10 cellular contexts compared by ENCODE assay signal in the genomic region with DNA sequence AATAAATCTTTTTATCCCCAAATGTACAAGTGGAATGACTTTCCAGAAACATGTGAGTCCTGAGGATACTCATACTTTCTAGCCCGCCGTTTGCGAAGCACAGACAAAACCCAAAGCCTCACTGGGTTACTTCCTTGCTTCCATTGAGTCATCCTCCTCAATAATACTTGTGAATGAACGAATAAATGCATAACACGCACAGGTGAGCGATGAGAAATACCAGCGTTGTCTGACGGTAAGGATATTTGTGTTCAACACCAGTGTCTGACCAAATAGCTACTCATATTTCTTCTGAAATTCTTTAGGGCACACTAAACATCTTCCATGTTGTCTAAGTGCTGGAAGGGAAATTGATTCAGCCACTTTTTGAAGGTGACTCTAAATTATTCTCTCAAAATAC. TPM values are rescaled to one million over a fixed set of nuclear protein-coding genes. Genes with fewer than 3 reads are reported as not detected.
DNase-seq lines count a peak whose midpoint lies in the region; ATAC-seq and TF ChIP-seq lines count a peak whose summit lies in the region.
"Had no signal": no experiment of that assay in that cellular context is flagged by ENCODE, and none has a peak within 500 bp of the region (broad histone marks: within the 10 kb centered on the region; RNA-seq: fewer than 3 reads in every experiment).

No MANE protein-coding gene starts in this region.

- TF ChIP-seq CTCF in CD8-positive, alpha-beta T cell (IDR thresholded peaks at IDR 0.05): no peak
- TF ChIP-seq CTCF in GM23338 (conservative IDR thresholded peaks at IDR 0.05; ENCODE audit: low read depth in 2 of 2) (no peak), natural killer cell (IDR thresholded peaks at IDR 0.05) (no peak), GM10248 (IDR thresholded peaks at IDR 0.05; ENCODE audit: control extremely low read depth, extremely low read depth, low read depth, missing control alignments) (no peak)

- peaks cover 13% of the 10 kb centered on the region for H3K4me1 ChIP-seq in CD8-positive, alpha-beta T cell (ENCODE audit: insufficient read depth, low read length)
- no peaks in the 10 kb centered on the region for H3K4me1 ChIP-seq in GM23338 (ENCODE audit: insufficient read depth)
- H3K4me1 ChIP-seq: stomach had no signal

- no peaks in the 10 kb centered on the region for H3K9me3 ChIP-seq in CD8-positive, alpha-beta T cell (ENCODE audit: low read length)
- H3K9me3 ChIP-seq: ovary, stomach had no signal

- no peaks in the 10 kb centered on the region for H3K36me3 ChIP-seq in CD8-positive, alpha-beta T cell (ENCODE audit: insufficient read depth, low read length)
- no peaks in the 10 kb centered on the region for H3K36me3 ChIP-seq in GM23338 (ENCODE audit: insufficient read depth)
- H3K36me3 ChIP-seq: ovary, stomach had no signal

- CTCF ChIA-PET in CD8-positive, alpha-beta T cell (lab: Charles Lee): interaction anchor here (1.7 to 3.4 kb wide), 3 partner anchors 10 to 97 kb away, joined by 7 to 38 read pairs (median 12); no protein-coding TSS in a partner anchor
- CTCF ChIA-PET in GM10248 (lab: Yijun Ruan, JAX): interaction anchor here (0.8 to 2.9 kb wide), 11 partner anchors 9 to 148 kb away, joined by 3 to 57 read pairs (median 4); no protein-coding TSS in a partner anchor

- peaks cover 17% of the 10 kb centered on the region for H3K4me1 Mint-ChIP-seq in CD8-positive, alpha-beta T cell (ENCODE audit: low read depth)
- no peaks in the 10 kb centered on the region; the same call in none of the 3 replicates for H3K4me1 Mint-ChIP-seq in GM23338
- peaks cover 17% of the 10 kb centered on the region for H3K4me1 Mint-ChIP-seq in activated naive CD8-positive, alpha-beta T cell (ENCODE audit: low read depth)
- H3K4me1 Mint-ChIP-seq in natural killer cell: peaks cover 13 to 15% of the 10 kb centered on the region in 2 donors

- 0 out of 2 replicates have a peak overlapping the region, but pooled peaks have one; percentile 2 for H2AFZ ChIP-seq in GM23338

- no peak for DNase-seq in CD8-positive, alpha-beta T cell
- DNase-seq in GM23338 (ENCODE audit: low spot score) (no peak), natural killer cell (no peak), medulla oblongata (ENCODE audit: extremely low spot score) (no peak), occipital lobe (lab: John Stamatoyannopoulos, UW) (no peak), GM10248 (ENCODE audit: extremely low spot score) (no peak)
- DNase-seq: NCI-H446 treated with DMSO at 0.1 percent for 48 hours had no signal

- H3K27ac ChIP-seq in CD8-positive, alpha-beta T cell (ENCODE audit: low read depth, low read length): no peak overlapping the region
- H3K27ac ChIP-seq in GM23338 (ENCODE audit: low read depth): no peak overlapping the region
- H3K27ac ChIP-seq: ovary had no signal

- POLR2A ChIA-PET in CD8-positive, alpha-beta T cell (lab: Charles Lee): interaction anchor here (0.6 to 1.7 kb wide), 6 partner anchors 8 to 440 kb away, joined by 3 to 6 read pairs (median 4); partner anchors contain the start of gene CCNI
- POLR2A ChIA-PET in GM10248 (lab: Yijun Ruan, JAX): interaction anchor here (1.0 to 1.2 kb wide), 2 partner anchors 10 to 15 kb away, joined by 3 to 4 read pairs; no protein-coding TSS in a partner anchor

- no peaks in the 10 kb centered on the region for H3K9me2 ChIP-seq in GM23338 (ENCODE audit: insufficient read depth)

- no peak for ATAC-seq in CD8-positive, alpha-beta T cell
- ATAC-seq in GM23338 (no peak), natural killer cell (no peak)

- peak overlapping the region; percentile 91 for H3K4me3 Mint-ChIP-seq in CD8-positive, alpha-beta T cell
- H3K4me3 Mint-ChIP-seq in GM23338 (no peak overlapping the region; the same call in 2 of the 3 replicates), natural killer cell (peak overlapping the region; percentile 86)
- peak overlapping the region; percentile 89 for H3K4me3 Mint-ChIP-seq in activated naive CD8-positive, alpha-beta T cell

- H3K4me2 ChIP-seq in GM23338: no peak overlapping the region

- no peaks in the 10 kb centered on the region for H3F3A ChIP-seq in GM23338 (replicated peaks; ENCODE audit: low read depth)

- intact Hi-C loops in CD8-positive, alpha-beta T cell (cut with DNase I, micrococcal nuclease): loop anchor here (1.0 to 10.0 kb wide), 5 partner anchors 34 to 248 kb away; partner anchors contain the start of genes SEPTIN11 (in 2 of the 2) and CCNI (in 1 of the 2)
- intact Hi-C loops in natural killer cell (cut with micrococcal nuclease): no loop called here

- peak overlapping the region; percentile 44 for H3K4me3 ChIP-seq in CD8-positive, alpha-beta T cell (ENCODE audit: low read depth, low read length)
- no peak overlapping the region for H3K4me3 ChIP-seq in GM23338
- H3K4me3 ChIP-seq: ovary had no signal

- H3K36me3 Mint-ChIP-seq in CD8-positive, alpha-beta T cell: no peaks in the 10 kb centered on the region
- no peaks in the 10 kb centered on the region for H3K36me3 Mint-ChIP-seq in GM23338 (ENCODE audit: low read depth)
- H3K36me3 Mint-ChIP-seq in activated naive CD8-positive, alpha-beta T cell: no peaks in the 10 kb centered on the region
- H3K36me3 Mint-ChIP-seq in natural killer cell: no peaks in the 10 kb centered on the region

- no peaks in the 10 kb centered on the region for H3K9me3 Mint-ChIP-seq in CD8-positive, alpha-beta T cell
- H3K9me3 Mint-ChIP-seq in GM23338 (no peaks in the 10 kb centered on the region), natural killer cell (no peaks in the 10 kb centered on the region)
- no peaks in the 10 kb centered on the region for H3K9me3 Mint-ChIP-seq in activated naive CD8-positive, alpha-beta T cell (ENCODE audit: low read depth)

- no peaks in the 10 kb centered on the region for H4K20me1 ChIP-seq in GM23338 (replicated peaks; ENCODE audit: insufficient read depth)

- no peaks in the 10 kb centered on the region for H3K27me3 ChIP-seq in CD8-positive, alpha-beta T cell (ENCODE audit: insufficient read depth, low read length)
- H3K27me3 ChIP-seq in GM23338 (ENCODE audit: insufficient read depth): peaks cover 6% of the 10 kb centered on the region; the same call in 1 of the 2 replicates
- H3K27me3 ChIP-seq: ovary had no signal

- H3K27ac Mint-ChIP-seq in CD8-positive, alpha-beta T cell: peak overlapping the region; percentile 90
- H3K27ac Mint-ChIP-seq in GM23338 (no peak overlapping the region), natural killer cell (peak overlapping the region; percentile 51 to 87)
- H3K27ac Mint-ChIP-seq in activated naive CD8-positive, alpha-beta T cell: peak overlapping the region; percentile 81

- no peaks in the 10 kb centered on the region for H3K79me2 ChIP-seq in GM23338 (replicated peaks; ENCODE audit: insufficient read depth)

- H3K27me3 Mint-ChIP-seq in CD8-positive, alpha-beta T cell (ENCODE audit: low read depth): peaks cover 4% of the 10 kb centered on the region
- peaks cover 13% of the 10 kb centered on the region for H3K27me3 Mint-ChIP-seq in GM23338 (ENCODE audit: insufficient read depth, low read depth, poor library complexity)
- peaks cover 1% of the 10 kb centered on the region for H3K27me3 Mint-ChIP-seq in activated naive CD8-positive, alpha-beta T cell
- H3K27me3 Mint-ChIP-seq in natural killer cell (ENCODE audit: low read depth in 2 of 2): no peaks in the 10 kb centered on the region

TF ChIP-seq in GM23338, 12 proteins besides CTCF, POLR2A, EP300 and RAD21 (continues in another document):
- TF ChIP-seq EZH2 (IDR thresholded peaks at IDR 0.05; ENCODE audit: low read depth, unreplicated experiment): no peak

RNA-seq across cellular contexts. Expression of gene CCNG2, which starts 36.0 kb away (rescaled TPM):
- 10 to 100 TPM; 30.9 to 32.0 TPM for total RNA-seq in CD8-positive, alpha-beta T cell
- total RNA-seq in GM23338 (2014; rRNA removed; shearing (Covaris generic)): 14.2 and 16.5 TPM in 2 replicates
- 5.4 and 7.1 TPM in 2 replicates for polyA plus RNA-seq in GM23338 (2016; fragmentation: Nextera tagmentation; extraction: Ambion mirVana)
- total RNA-seq in natural killer cell (10 to 100 TPM; 35.5 to 91.5 (median 40.6) TPM), occipital lobe (139 TPM)
